29 cellular contexts compared by ENCODE assay signal in the genomic region with DNA sequence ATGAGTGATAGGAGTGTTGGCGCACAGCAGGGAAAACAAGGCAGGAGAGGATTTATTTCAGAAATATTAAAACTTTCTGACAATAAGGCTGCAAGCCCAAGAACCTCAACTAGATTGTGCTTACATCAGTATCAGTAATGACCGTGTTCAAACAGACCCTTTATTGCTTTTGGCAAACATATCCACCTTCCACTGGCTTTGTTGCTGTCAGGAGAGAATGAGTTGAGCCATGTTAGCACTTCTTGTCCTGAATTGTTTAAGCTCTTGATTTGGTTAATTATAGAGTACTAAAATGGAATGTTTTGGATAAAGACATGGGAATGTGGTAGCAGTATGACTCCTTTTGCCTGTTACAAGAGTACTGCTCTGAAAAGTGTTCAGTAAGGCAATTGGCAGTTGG. TPM values are rescaled to one million over a fixed set of nuclear protein-coding genes. Genes with fewer than 3 reads are reported as not detected.
"Had no signal": no experiment of that assay in that cellular context is flagged by ENCODE, and none has a peak within 500 bp of the region (broad histone marks: within the 10 kb centered on the region; RNA-seq: fewer than 3 reads in every experiment).

No MANE protein-coding gene starts in this region.

- H3K36me3 Mint-ChIP-seq: activated naive CD8-positive, alpha-beta T cell treated with anti-CD3 and anti-CD28 coated beads, Interleukin-2, amount 10 ng/mL, durations not matched to agents 7 days and 5 days had no signal

- H3K27ac Mint-ChIP-seq: activated CD4-positive, alpha-beta memory T cell treated with anti-CD3 and anti-CD28 coated beads, Interleukin-2, amount 10 ng/mL, durations not matched to agents 7 days and 5 days; activated CD4-positive, alpha-beta T cell treated with anti-CD3 and anti-CD28 coated beads for 36 hours; activated naive CD8-positive, alpha-beta T cell treated with anti-CD3 and anti-CD28 coated beads, Interleukin-2, amount 10 ng/mL, durations not matched to agents 7 days and 5 days; T-cell had no signal

- H3K4me3 Mint-ChIP-seq: activated CD4-positive, alpha-beta memory T cell treated with anti-CD3 and anti-CD28 coated beads, Interleukin-2, amount 10 ng/mL, durations not matched to agents 7 days and 5 days; activated CD4-positive, alpha-beta T cell treated with anti-CD3 and anti-CD28 coated beads for 36 hours; activated naive CD8-positive, alpha-beta T cell treated with anti-CD3 and anti-CD28 coated beads, Interleukin-2, amount 10 ng/mL, durations not matched to agents 7 days and 5 days; T-cell had no signal

- H3K27me3 ChIP-seq: adrenal gland had no signal

- H3K27ac ChIP-seq: adrenal gland, SK-N-MC had no signal

- H3K9me3 ChIP-seq: adrenal gland had no signal

- ATAC-seq: activated CD4-positive, alpha-beta T cell treated with anti-CD3 and anti-CD28 coated beads for 36 hours; Panc1; Right ventricle myocardium inferior; T-cell had no signal

- H3K9me3 Mint-ChIP-seq: activated CD4-positive, alpha-beta memory T cell treated with anti-CD3 and anti-CD28 coated beads, Interleukin-2, amount 10 ng/mL, durations not matched to agents 7 days and 5 days; activated naive CD8-positive, alpha-beta T cell treated with anti-CD3 and anti-CD28 coated beads, Interleukin-2, amount 10 ng/mL, durations not matched to agents 7 days and 5 days; T-cell had no signal

- H3K36me3 ChIP-seq: adrenal gland had no signal

- H3K27me3 Mint-ChIP-seq: activated CD4-positive, alpha-beta memory T cell treated with anti-CD3 and anti-CD28 coated beads, Interleukin-2, amount 10 ng/mL, durations not matched to agents 7 days and 5 days; activated CD4-positive, alpha-beta T cell treated with anti-CD3 and anti-CD28 coated beads for 36 hours; T-cell had no signal

- DNase-seq: activated CD4-positive, alpha-beta memory T cell treated with anti-CD3 and anti-CD28 coated beads, Interleukin-2, amount 10 ng/mL, durations not matched to agents 7 days and 5 days; activated CD4-positive, alpha-beta T cell treated with anti-CD3 and anti-CD28 coated beads for 36 hours; activated CD4-positive, alpha-beta T cell treated with anti-CD3 and anti-CD28 coated beads, Interleukin-2, amount 50 U/mL, for 1 hour; activated naive CD4-positive, alpha-beta T cell treated with anti-CD3 and anti-CD28 coated beads, Interleukin-2, amount 50 U/mL, for 16 hours; activated naive CD8-positive, alpha-beta T cell treated with anti-CD3 and anti-CD28 coated beads, Interleukin-2, amount 10 ng/mL, durations not matched to agents 7 days and 5 days; activated T-cell treated with anti-CD3 and anti-CD28 coated beads for 4 hours; anterior cingulate cortex; central memory CD4-positive, alpha-beta T cell; KG1; NCI-H1092 treated with DMSO at 0.1 percent for 48 hours; NCI-H1436 treated with DMSO at 0.1 percent for 48 hours; NCI-H187 treated with DMSO at 0.1 percent for 48 hours; NCI-H2227 treated with DMSO at 0.1 percent for 48 hours; NCI-H446 treated with DMSO at 0.1 percent for 48 hours; NCI-H524 treated with DMSO at 0.1 percent for 48 hours; NCI-H774; NK-92 treated with Interleukin-12 subunit alpha and Interleukin-12 subunit beta, amount 100 ng/mL, for 24 hours; OCI-M1; RPMI8226; T-cell; T-helper 2 cell; T1000 had no signal

- FAIRE-seq: bronchial epithelial cell, TTC549 had no signal

- H3K4me3 ChIP-seq: adrenal gland, SK-N-MC had no signal

RNA-seq across cellular contexts. Expression of gene SMO, which starts 40.2 kb away (rescaled TPM):
- total RNA-seq: activated CD4-positive, alpha-beta memory T cell treated with anti-CD3 and anti-CD28 coated beads, Interleukin-2, amount 10 ng/mL, durations not matched to agents 7 days and 5 days; MCF 10A had no signal
